ENCODE assay signal across 13 cellular contexts in genomic region chr14:105025429-105025828, GRCh38. TPM values are rescaled to one million over a fixed set of nuclear protein-coding genes. Genes with fewer than 3 reads are reported as not detected.
A peak's percentile ranks its signal among the peaks of the same experiment; 100 is the strongest.
DNase-seq lines count a peak whose midpoint lies in the region; ATAC-seq and TF ChIP-seq lines count a peak whose summit lies in the region.
"Had no signal": no experiment of that assay in that cellular context is flagged by ENCODE, and none has a peak within 500 bp of the region (broad histone marks: within the 10 kb centered on the region; RNA-seq: fewer than 3 reads in every experiment).

No MANE protein-coding gene starts in this region.

- no peak for TF ChIP-seq CTCF in MCF 10A (IDR thresholded peaks at IDR 0.05; ENCODE audit: unreplicated experiment)
- TF ChIP-seq CTCF in breast epithelium (IDR thresholded peaks at IDR 0.05) = no peak
- no peak for TF ChIP-seq CTCF in fibroblast of lung (conservative IDR thresholded peaks at IDR 0.05 in 1 of 2, IDR thresholded peaks at IDR 0.05 in 1 of 2; ENCODE audit: low read depth in 1 of 2, low read length in 2 of 2)

- no peak overlapping the region for H3K9ac ChIP-seq in fibroblast of lung (ENCODE audit: insufficient read depth, low read length)

- H3K27ac Mint-ChIP-seq in MCF 10A (ENCODE audit: low read depth, unreplicated experiment) = peak overlapping the region; percentile 75
- peak overlapping the region; percentile 85 for H3K27ac Mint-ChIP-seq in T-helper 17 cell

- H3K4me1 ChIP-seq in breast epithelium = no peaks in the 10 kb centered on the region
- H3K4me1 ChIP-seq in fibroblast of lung (ENCODE audit: control insufficient read depth, extremely low read depth, insufficient read depth, low read length) = peaks cover 8% of the 10 kb centered on the region

- no peaks in the 10 kb centered on the region for H3K9me3 ChIP-seq in breast epithelium
- no peaks in the 10 kb centered on the region for H3K9me3 ChIP-seq in T-helper 17 cell (ENCODE audit: control insufficient read depth, low read length, poor library complexity, severe bottlenecking)
- H3K9me3 ChIP-seq in fibroblast of lung (ENCODE audit: control insufficient read depth, insufficient read depth, low read depth, low read length) = no peaks in the 10 kb centered on the region
- H3K9me3 ChIP-seq: transverse colon had no signal

- no peak overlapping the region for H2AFZ ChIP-seq in fibroblast of lung (ENCODE audit: low read length)

- H3K4me1 Mint-ChIP-seq in MCF 10A (ENCODE audit: insufficient read depth, unreplicated experiment) = peaks cover 23% of the 10 kb centered on the region
- H3K4me1 Mint-ChIP-seq in T-helper 17 cell = peaks cover 19% of the 10 kb centered on the region

- DNase-seq in MCF 10A (ENCODE audit: unreplicated experiment) (no peak), breast epithelium (ENCODE audit: low spot score in 2 of 2) (no peak), T-helper 17 cell (no peak), fibroblast of lung (ENCODE audit: low read depth in 2 of 2) (no peak), UCSD-AML1 (lab: John Stamatoyannopoulos, UW; ENCODE audit: unreplicated experiment) (no peak), putamen (ENCODE audit: low spot score) (no peak)
- DNase-seq: head of caudate nucleus, NCI-H2171, transverse colon had no signal

- no peaks in the 10 kb centered on the region for H4K20me1 ChIP-seq in fibroblast of lung (ENCODE audit: control insufficient read depth, extremely low read depth, insufficient read depth, low read length)

- peaks cover 7% of the 10 kb centered on the region for H3K79me2 ChIP-seq in fibroblast of lung (ENCODE audit: control insufficient read depth, insufficient read depth, low read length)

- intact Hi-C loops in MCF 10A (cut with micrococcal nuclease) (no loop called here), breast epithelium (cut with DNase I; ENCODE audit: low total_unique reads) (no loop called here)

- no peak for TF ChIP-seq POLR2A in breast epithelium (IDR thresholded peaks at IDR 0.05)

- H3K4me3 Mint-ChIP-seq in MCF 10A (ENCODE audit: unreplicated experiment) = no peak overlapping the region
- H3K4me3 Mint-ChIP-seq in T-helper 17 cell = no peak overlapping the region

- POLR2A ChIA-PET in MCF 10A (lab: Yijun Ruan, JAX) = interaction anchor here (0.6 to 18.5 kb wide), 7 partner anchors 9 to 170 kb away, joined by 3 to 636 read pairs (median 4); partner anchors contain the start of gene AHNAK2

- H3K36me3 Mint-ChIP-seq in MCF 10A (ENCODE audit: insufficient read depth, unreplicated experiment) = no peaks in the 10 kb centered on the region
- H3K36me3 Mint-ChIP-seq in T-helper 17 cell (ENCODE audit: low read depth) = no peaks in the 10 kb centered on the region

- H3K4me3 ChIP-seq in breast epithelium (no peak overlapping the region), fibroblast of lung (replicated peaks in 1 of 4; ENCODE audit: control extremely low read depth in 1 of 4, insufficient read depth in 1 of 4, low read depth in 3 of 4, low read length in 4 of 4) (no peak overlapping the region)
- H3K4me3 ChIP-seq: cardiac muscle cell, SK-N-MC, transverse colon had no signal

- no peak for ATAC-seq in T-helper 17 cell
- no peak for ATAC-seq in HG02885 (IDR thresholded peaks at IDR 0.05; ENCODE audit: poor library complexity, unreplicated experiment)
- ATAC-seq in HG03025 (IDR thresholded peaks at IDR 0.05; ENCODE audit: low FRiP score, unreplicated experiment) = no peak

- no peaks in the 10 kb centered on the region for H3K27me3 Mint-ChIP-seq in MCF 10A (ENCODE audit: insufficient read depth, unreplicated experiment)
- no peaks in the 10 kb centered on the region for H3K27me3 Mint-ChIP-seq in T-helper 17 cell

- no TSS peak for BruUV-seq in MCF 10A (replicated peaks; lab: Mats Ljungman, UMichigan)

- peak overlapping the region in 1 of 2 donors; percentile 54 for H3K27ac ChIP-seq in breast epithelium
- H3K27ac ChIP-seq in fibroblast of lung (ENCODE audit: insufficient read depth, low read length) = peak overlapping the region; percentile 72
- H3K27ac ChIP-seq: cardiac muscle cell, SK-N-MC, transverse colon had no signal

- no peaks in the 10 kb centered on the region for H3K36me3 ChIP-seq in breast epithelium
- no peaks in the 10 kb centered on the region for H3K36me3 ChIP-seq in fibroblast of lung (ENCODE audit: control insufficient read depth, insufficient read depth, low read length)
- H3K36me3 ChIP-seq: cardiac muscle cell, transverse colon had no signal

- no peaks in the 10 kb centered on the region for H3K9me3 Mint-ChIP-seq in MCF 10A (ENCODE audit: unreplicated experiment)

- H3K4me2 ChIP-seq in fibroblast of lung (ENCODE audit: extremely low read depth, insufficient read depth, low read length) = no peak overlapping the region

- CTCF ChIA-PET in MCF 10A (lab: Yijun Ruan, JAX) = interaction anchor here (0.6 to 5.2 kb wide), 4 partner anchors 17 to 51 kb away, joined by 3 to 44 read pairs (median 4); no protein-coding TSS in a partner anchor

- H3K27me3 ChIP-seq in breast epithelium (no peaks in the 10 kb centered on the region), fibroblast of lung (ENCODE audit: control insufficient read depth, insufficient read depth, low read length) (no peaks in the 10 kb centered on the region)
- H3K27me3 ChIP-seq: cardiac muscle cell, transverse colon had no signal

RNA-seq across cellular contexts. Expression of gene CDCA4, which starts 4.5 kb away (rescaled TPM):
- total RNA-seq in MCF 10A (2022) (29.3 and 33.0 TPM in 2 replicates), breast epithelium (10 to 100 TPM in 2 of 3 donors, 1 to 10 TPM in 1; 5.1 to 10.4 (median 10.2) TPM), T-helper 17 cell (10 to 100 TPM; 16.1 to 18.4 TPM), fibroblast of lung (7.9 and 8.0 TPM in 2 replicates)
- 8.0 and 19.5 TPM in 2 replicates for polyA plus RNA-seq in fibroblast of lung
- 9.1 and 21.3 TPM in 2 replicates for polyA plus RNA-seq in fibroblast of lung (2012)
- polyA minus RNA-seq in fibroblast of lung (ENCODE audit: low replicate concordance) = 8.1 and 23.3 TPM in 2 replicates

RNA-seq across cellular contexts. Expression of gene GPR132, which starts 39.8 kb away (rescaled TPM):
- total RNA-seq in MCF 10A (2022) (0.42 TPM in 1 of 2 replicates, not detected in the other), breast epithelium (1 to 10 TPM; 1.3 to 2.9 (median 1.8) TPM), T-helper 17 cell (10 to 100 TPM; 43.4 to 47.1 TPM), fibroblast of lung (0.17 and 0.26 TPM in 2 replicates)
- not detected in 2 replicates for polyA plus RNA-seq in fibroblast of lung
- polyA plus RNA-seq in fibroblast of lung (2012) = 0.05 TPM in 1 of 2 replicates, not detected in the other
- not detected in 2 replicates for polyA minus RNA-seq in fibroblast of lung (ENCODE audit: low replicate concordance)

RNA-seq across cellular contexts. Expression of gene CLBA1, which starts 39.8 kb away (rescaled TPM):
- total RNA-seq in MCF 10A (2022) (20.3 and 24.3 TPM in 2 replicates), breast epithelium (10 to 100 TPM in 1 of 3 donors, 1 to 10 TPM in 2; 4.5 to 17.0 (median 8.8) TPM), T-helper 17 cell (1 to 10 TPM; 1.6 to 4.4 TPM), fibroblast of lung (8.0 and 11.7 TPM in 2 replicates)
- 3.8 and 11.3 TPM in 2 replicates for polyA plus RNA-seq in fibroblast of lung
- polyA plus RNA-seq in fibroblast of lung (2012) = 4.1 and 10.7 TPM in 2 replicates
- 3.0 and 5.8 TPM in 2 replicates for polyA minus RNA-seq in fibroblast of lung (ENCODE audit: low replicate concordance)

RNA-seq across cellular contexts. Expression of gene AHNAK2, which starts 47.3 kb away (rescaled TPM):
- total RNA-seq in MCF 10A (2022) (218 and 286 TPM in 2 replicates), breast epithelium (10 to 100 TPM; 15.1 to 46.7 (median 19.3) TPM), T-helper 17 cell (not detected), fibroblast of lung (47.8 and 106 TPM in 2 replicates)
- polyA plus RNA-seq in fibroblast of lung = 6.6 and 30.5 TPM in 2 replicates
- polyA plus RNA-seq in fibroblast of lung (2012) = 19.4 and 61.0 TPM in 2 replicates
- polyA minus RNA-seq in fibroblast of lung (ENCODE audit: low replicate concordance) = 42.9 and 144 TPM in 2 replicates

Comparison
In these comparisons a context has a peak if more than half of its experiments do, and no peak if none do; other contexts are left out.
1. RNA of gene GPR132, which starts 39.8 kb away (total RNA-seq): 43.4 to 47.1 TPM in T-helper 17 cell; 1.3 to 2.9 TPM in breast epithelium, 0.42 TPM in MCF 10A and 0.17 to 0.26 TPM in fibroblast of lung; every median in the first group is over 10 times any median in the second.